Comparison of ENCODE assay signal across 8 cellular contexts in the genomic region with DNA sequence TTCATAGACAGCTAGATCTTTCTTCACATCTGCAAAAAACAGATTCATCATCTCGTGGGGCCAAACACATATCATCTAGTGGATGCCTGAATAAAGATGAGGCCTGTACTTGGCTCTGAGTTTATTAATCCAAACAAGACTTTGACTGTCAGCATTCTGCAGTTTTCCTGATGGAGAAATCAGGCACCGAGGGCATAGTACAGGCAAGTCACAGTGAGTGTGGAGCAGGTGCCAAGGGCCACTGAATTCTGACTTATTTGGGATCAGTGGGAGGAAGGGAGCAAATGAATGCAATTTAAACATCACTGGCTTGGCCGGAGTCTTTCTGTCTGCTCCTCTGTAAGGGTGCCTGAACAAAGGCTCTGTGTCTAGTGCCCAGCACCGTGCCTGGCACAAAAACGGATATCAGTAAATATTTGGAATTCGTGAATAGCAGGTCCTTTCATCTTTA. TPM values are rescaled to one million over a fixed set of nuclear protein-coding genes. Genes with fewer than 3 reads are reported as not detected.
A peak's percentile ranks its signal among the peaks of the same experiment; 100 is the strongest.
DNase-seq lines count a peak whose midpoint lies in the region; ATAC-seq and TF ChIP-seq lines count a peak whose summit lies in the region.

No MANE protein-coding gene starts in this region.

- POLR2A ChIA-PET in HCT116 (lab: Charles Lee): interaction anchor here (0.5 to 0.7 kb wide), 3 partner anchors 11 to 105 kb away, joined by 3 to 4 read pairs (median 3); no protein-coding TSS in a partner anchor
- POLR2A ChIA-PET in activated CD4-positive, alpha-beta memory T cell treated with anti-CD3 and anti-CD28 coated beads for 36 hours (lab: Charles Lee): interaction anchor here (1.4 kb wide), 2 partner anchors 104 to 591 kb away, joined by 4 to 5 read pairs; a partner anchor contains a TSS

- H3K9me3 ChIP-seq in HCT116 (ENCODE audit: control insufficient read depth in 1 of 2, insufficient read depth in 1 of 2, low read depth in 1 of 2, low read length in 2 of 2): no peaks in the 10 kb centered on the region
- no peaks in the 10 kb centered on the region for H3K9me3 ChIP-seq in skeletal muscle satellite cell (replicated peaks; ENCODE audit: low read length)
- no peaks in the 10 kb centered on the region for H3K9me3 ChIP-seq in adrenal gland (replicated peaks in 1 of 3)

- H3K9ac ChIP-seq in HCT116 (ENCODE audit: low read length) (peak overlapping the region; percentile 98), skeletal muscle satellite cell (ENCODE audit: low read depth, low read length) (peak overlapping the region; percentile 71)

- BruUV-seq in HCT116 (replicated peaks; lab: Mats Ljungman, UMichigan): TSS peak; percentile 57

- RAD21 ChIA-PET in HCT116 (lab: Charles Lee; ENCODE audit: low non-redundant PET in 1 of 2, low total read pairs in 2 of 2, uncharacterized antibody in 2 of 2, unreplicated experiment in 2 of 2): no interaction called here

- H3K4me3 ChIP-seq in HCT116 (replicated peaks in 1 of 2; ENCODE audit: low read depth in 1 of 2, low read length in 2 of 2) (peak overlapping the region; percentile 94 to 99), skeletal muscle satellite cell (ENCODE audit: low read length) (peak overlapping the region; percentile 98), adrenal gland (peak overlapping the region in 2 of 4 donors; percentile 76 to 82)

- peak overlapping the region; percentile 82 for H3K27ac Mint-ChIP-seq in activated CD4-positive, alpha-beta memory T cell treated with anti-CD3 and anti-CD28 coated beads for 36 hours

- TF ChIP-seq CTCF in HCT116 (IDR thresholded peaks at IDR 0.05 in 2 of 3, conservative IDR thresholded peaks at IDR 0.05 in 1 of 3; ENCODE audit: borderline replicate concordance in 1 of 3, insufficient read depth in 1 of 3, low read depth in 2 of 3, low read length in 2 of 3) (no peak), adrenal gland (IDR thresholded peaks at IDR 0.05) (no peak)

- H3K4me1 ChIP-seq in HCT116 (ENCODE audit: control insufficient read depth in 1 of 2, insufficient read depth in 2 of 2, low read length in 2 of 2) (peaks cover 11 to 28% of the 10 kb centered on the region in 2 experiments; a peak in 3 of 4 replicates), skeletal muscle satellite cell (ENCODE audit: control insufficient read depth, insufficient read depth, low read length) (peaks cover 41% of the 10 kb centered on the region), adrenal gland (replicated peaks in 1 of 2) (peaks cover 20 to 50% of the 10 kb centered on the region in 2 donors)

- H3K27me3 Mint-ChIP-seq in activated CD4-positive, alpha-beta memory T cell treated with anti-CD3 and anti-CD28 coated beads for 36 hours: no peaks in the 10 kb centered on the region

- H3K27me3 ChIP-seq in HCT116 (ENCODE audit: insufficient read depth, low read length) (no peaks in the 10 kb centered on the region), skeletal muscle satellite cell (ENCODE audit: control insufficient read depth, insufficient read depth, low read length) (no peaks in the 10 kb centered on the region), adrenal gland (no peaks in the 10 kb centered on the region)

- DNase-seq in HCT116 (ENCODE audit: low read depth, low spot score) (no peak), hippocampal formation (lab: John Stamatoyannopoulos, UW) (peak; percentile 18 to 37), adrenal gland (no peak)
- no peak for DNase-seq in activated CD4-positive, alpha-beta memory T cell treated with anti-CD3 and anti-CD28 coated beads for 36 hours
- no peak for DNase-seq in activated CD4-positive, CD25-positive, alpha-beta regulatory T cell (lab: John Stamatoyannopoulos, UW)

- H3K9me3 Mint-ChIP-seq in activated CD4-positive, alpha-beta memory T cell treated with anti-CD3 and anti-CD28 coated beads for 36 hours: no peaks in the 10 kb centered on the region

- H3K36me3 ChIP-seq in HCT116 (ENCODE audit: control insufficient read depth in 1 of 2, insufficient read depth in 2 of 2, low read length in 2 of 2) (no peaks in the 10 kb centered on the region), skeletal muscle satellite cell (ENCODE audit: insufficient read depth, low read length) (no peaks in the 10 kb centered on the region), adrenal gland (replicated peaks in 1 of 2) (no peaks in the 10 kb centered on the region)

- no peaks in the 10 kb centered on the region for H3K36me3 Mint-ChIP-seq in activated CD4-positive, alpha-beta memory T cell treated with anti-CD3 and anti-CD28 coated beads for 36 hours

- no peaks in the 10 kb centered on the region for H3K9me2 ChIP-seq in HCT116 (ENCODE audit: insufficient read depth)

- H3K4me1 Mint-ChIP-seq in activated CD4-positive, alpha-beta memory T cell treated with anti-CD3 and anti-CD28 coated beads for 36 hours (ENCODE audit: low read depth): peaks cover 46% of the 10 kb centered on the region

- H3K4me2 ChIP-seq in HCT116 (ENCODE audit: low read length) (peak overlapping the region; percentile 95), skeletal muscle satellite cell (ENCODE audit: low read length) (peak overlapping the region; percentile 90)

- no peak for ATAC-seq in HCT116
- no peak for ATAC-seq in HG03571 (IDR thresholded peaks at IDR 0.05; ENCODE audit: unreplicated experiment)
- no peak for ATAC-seq in GM21737 (IDR thresholded peaks at IDR 0.05; ENCODE audit: unreplicated experiment)

- TF ChIP-seq RAD21 in HCT116 (IDR thresholded peaks at IDR 0.05; ENCODE audit: low read depth): no peak

- 2 to 6% (median 3%) methylated on average over 6 of the region's 6 CpGs for WGBS in adrenal gland, 4 donors

- TF ChIP-seq POLR2A in HCT116 (IDR thresholded peaks at IDR 0.05; ENCODE audit: borderline replicate concordance, extremely low read depth, insufficient read depth, insufficient read length) (no peak), adrenal gland (IDR thresholded peaks at IDR 0.05) (no peak)

- CTCF ChIA-PET in HCT116 (lab: Charles Lee): interaction anchor here (1.4 kb wide), 1 partner anchor 31 kb away, joined by 7 read pairs; no protein-coding TSS in a partner anchor
- CTCF ChIA-PET in activated CD4-positive, alpha-beta memory T cell treated with anti-CD3 and anti-CD28 coated beads for 36 hours (lab: Charles Lee): interaction anchor here (0.8 to 1.3 kb wide), 5 partner anchors 9 to 393 kb away, joined by 3 to 7 read pairs (median 4); no protein-coding TSS in a partner anchor

- no peak overlapping the region for H3K27ac ChIP-seq in HCT116 (ENCODE audit: low read depth, low read length)
- H3K27ac ChIP-seq in adrenal gland: peak overlapping the region in 1 of 5 donors; percentile 87

- H2AFZ ChIP-seq in HCT116 (ENCODE audit: low read depth, low read length, poor library complexity, severe bottlenecking): no peak overlapping the region

- H3K4me3 Mint-ChIP-seq in activated CD4-positive, alpha-beta memory T cell treated with anti-CD3 and anti-CD28 coated beads for 36 hours: peak overlapping the region; percentile 86

- peaks cover 18% of the 10 kb centered on the region; the same call in 1 of the 2 replicates for H4K20me1 ChIP-seq in HCT116 (ENCODE audit: insufficient read depth)

- peaks cover 58% of the 10 kb centered on the region for H3K79me2 ChIP-seq in HCT116 (ENCODE audit: insufficient read depth, low read length)

- intact Hi-C loops in HCT116 (cut with micrococcal nuclease): no loop called here
- intact Hi-C loops in activated CD4-positive, alpha-beta memory T cell treated with anti-CD3 and anti-CD28 coated beads for 36 hours (cut with micrococcal nuclease): loop anchor here (2.0 to 5.0 kb wide), 5 partner anchors 71 to 321 kb away; a partner anchor contains a TSS
- intact Hi-C loops in adrenal gland (cut with DNase I): no loop called here

TF ChIP-seq in HCT116, 20 proteins besides CTCF, POLR2A, EP300 and RAD21:
- TF ChIP-seq YY1 (IDR thresholded peaks at IDR 0.05; ENCODE audit: extremely low read depth, insufficient replicate concordance, low read depth, low read length) (no peak), FOSL1 (IDR thresholded peaks at IDR 0.05; ENCODE audit: low read depth) (no peak), CEBPB (IDR thresholded peaks at IDR 0.05; ENCODE audit: low read depth) (no peak), ELF1 (IDR thresholded peaks at IDR 0.05; ENCODE audit: borderline replicate concordance, low read depth) (no peak), TCF7L2 (IDR thresholded peaks at IDR 0.05; ENCODE audit: borderline replicate concordance, extremely low read depth, insufficient read depth, insufficient read length) (no peak)
- TF ChIP-seq, protein P1, sequence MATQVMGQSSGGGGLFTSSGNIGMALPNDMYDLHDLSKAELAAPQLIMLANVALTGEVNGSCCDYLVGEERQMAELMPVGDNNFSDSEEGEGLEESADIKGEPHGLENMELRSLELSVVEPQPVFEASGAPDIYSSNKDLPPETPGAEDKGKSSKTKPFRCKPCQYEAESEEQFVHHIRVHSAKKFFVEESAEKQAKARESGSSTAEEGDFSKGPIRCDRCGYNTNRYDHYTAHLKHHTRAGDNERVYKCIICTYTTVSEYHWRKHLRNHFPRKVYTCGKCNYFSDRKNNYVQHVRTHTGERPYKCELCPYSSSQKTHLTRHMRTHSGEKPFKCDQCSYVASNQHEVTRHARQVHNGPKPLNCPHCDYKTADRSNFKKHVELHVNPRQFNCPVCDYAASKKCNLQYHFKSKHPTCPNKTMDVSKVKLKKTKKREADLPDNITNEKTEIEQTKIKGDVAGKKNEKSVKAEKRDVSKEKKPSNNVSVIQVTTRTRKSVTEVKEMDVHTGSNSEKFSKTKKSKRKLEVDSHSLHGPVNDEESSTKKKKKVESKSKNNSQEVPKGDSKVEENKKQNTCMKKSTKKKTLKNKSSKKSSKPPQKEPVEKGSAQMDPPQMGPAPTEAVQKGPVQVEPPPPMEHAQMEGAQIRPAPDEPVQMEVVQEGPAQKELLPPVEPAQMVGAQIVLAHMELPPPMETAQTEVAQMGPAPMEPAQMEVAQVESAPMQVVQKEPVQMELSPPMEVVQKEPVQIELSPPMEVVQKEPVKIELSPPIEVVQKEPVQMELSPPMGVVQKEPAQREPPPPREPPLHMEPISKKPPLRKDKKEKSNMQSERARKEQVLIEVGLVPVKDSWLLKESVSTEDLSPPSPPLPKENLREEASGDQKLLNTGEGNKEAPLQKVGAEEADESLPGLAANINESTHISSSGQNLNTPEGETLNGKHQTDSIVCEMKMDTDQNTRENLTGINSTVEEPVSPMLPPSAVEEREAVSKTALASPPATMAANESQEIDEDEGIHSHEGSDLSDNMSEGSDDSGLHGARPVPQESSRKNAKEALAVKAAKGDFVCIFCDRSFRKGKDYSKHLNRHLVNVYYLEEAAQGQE (IDR thresholded peaks at IDR 0.05; ENCODE audit: low read depth): no peak

RNA-seq across cellular contexts. Expression of a gene that starts 1.0 kb away (rescaled TPM):
- total RNA-seq in HCT116 (2021; ENCODE audit: unreplicated experiment) (59.7 TPM), adrenal gland (10 to 100 TPM; 18.6 to 57.9 (median 33.4) TPM)
- polyA plus RNA-seq in HCT116 (2012): 65.6 and 68.4 TPM in 2 replicates
- total RNA-seq in activated CD4-positive, alpha-beta memory T cell treated with anti-CD3 and anti-CD28 coated beads for 36 hours: 10 to 100 TPM; 37.2 to 38.6 TPM
- total RNA-seq in skeletal muscle satellite cell (2012; rRNA removed): 30.7 and 33.4 TPM in 2 replicates
- polyA plus RNA-seq in adrenal gland: 10 to 100 TPM; 17.1 to 62.5 (median 18.4) TPM

Comparison
In these comparisons a context has a peak if more than half of its experiments do, and no peak if none do; other contexts are left out.
1. DNase-seq: peak in hippocampal formation (2 of 2); none in HCT116 (single experiment), activated CD4-positive, alpha-beta memory T cell treated with anti-CD3 and anti-CD28 coated beads for 36 hours (single experiment), adrenal gland (0 of 7) and activated CD4-positive, CD25-positive, alpha-beta regulatory T cell (0 of 4).